In genomic region chr3:87261925-87262324, GRCh38 we compare ENCODE assay signal across 26 cellular contexts. TPM values are rescaled to one million over a fixed set of nuclear protein-coding genes. Genes with fewer than 3 reads are reported as not detected.
"Had no signal": no experiment of that assay in that cellular context is flagged by ENCODE, and none has a peak within 500 bp of the region (broad histone marks: within the 10 kb centered on the region; RNA-seq: fewer than 3 reads in every experiment).

No MANE protein-coding gene starts in this region.

- H3K4me1 ChIP-seq: adrenal gland, SJSA1 had no signal

- H3K27me3 ChIP-seq: adrenal gland, SJSA1 had no signal

- H3K4me2 ChIP-seq: KMS-11 had no signal

- H3K4me3 ChIP-seq: adrenal gland, SJSA1 had no signal

- H3K36me3 ChIP-seq: adrenal gland, SJSA1 had no signal

- H3K27ac ChIP-seq: adrenal gland, KMS-11, SJSA1 had no signal

- H3K9me3 ChIP-seq: adrenal gland, SJSA1 had no signal

- H3K9ac ChIP-seq: KMS-11 had no signal

- DNase-seq: activated CD4-positive, alpha-beta memory T cell treated with anti-CD3 and anti-CD28 coated beads, Interleukin-2, amount 10 ng/mL, durations not matched to agents 7 days and 5 days; activated CD4-positive, alpha-beta T cell treated with anti-CD3 and anti-CD28 coated beads, Interleukin-2, amount 10 ng/mL, durations not matched to agents 7 days and 5 days; activated CD4-positive, CD25-positive, alpha-beta regulatory T cell; activated CD8-positive, alpha-beta memory T cell treated with anti-CD3 and anti-CD28 coated beads, Interleukin-2, amount 50 U/mL, for 4 hours; activated naive CD4-positive, alpha-beta T cell treated with anti-CD3 and anti-CD28 coated beads, Interleukin-2, amount 50 U/mL, for 16 hours; activated naive CD8-positive, alpha-beta T cell treated with anti-CD3 and anti-CD28 coated beads, Interleukin-2, amount 10 ng/mL, durations not matched to agents 7 days and 5 days; activated T-cell treated with anti-CD3 and anti-CD28 coated beads, Interleukin-2, amount 50 U/mL, for 1 hour; adrenal gland; anterior cingulate cortex; cerebellar nuclear complex; MV-4-11; NCI-H1105; NCI-H1436 treated with DMSO at 0.1 percent for 48 hours; NCI-H187; NCI-H2081; NCI-H2227 treated with DMSO at 0.1 percent for 48 hours; NCI-H446 treated with DMSO at 0.1 percent for 48 hours; NCI-H526 treated with DMSO at 0.1 percent for 48 hours; NK-92 treated with Interleukin-12 subunit alpha and Interleukin-12 subunit beta, amount 100 ng/mL, for 24 hours; SHP77; T-helper 9 cell had no signal

RNA-seq across cellular contexts. Expression of gene POU1F1, which starts 14.5 kb away (rescaled TPM):
- total RNA-seq: activated CD4-positive, alpha-beta memory T cell treated with anti-CD3 and anti-CD28 coated beads, Interleukin-2, amount 10 ng/mL, durations not matched to agents 7 days and 5 days; activated CD4-positive, alpha-beta T cell treated with anti-CD3 and anti-CD28 coated beads, Interleukin-2, amount 10 ng/mL, durations not matched to agents 7 days and 5 days; activated CD8-positive, alpha-beta memory T cell treated with anti-CD3 and anti-CD28 coated beads for 36 hours; activated naive CD8-positive, alpha-beta T cell treated with anti-CD3 and anti-CD28 coated beads, Interleukin-2, amount 10 ng/mL, durations not matched to agents 7 days and 5 days; adrenal gland; cardiac septum; MCF 10A; SJSA1 had no signal
- polyA plus RNA-seq: adrenal gland had no signal
